Comparison of ENCODE assay signal across 17 cellular contexts in genomic region chr20:57451356-57451755, GRCh38.
DNase-seq lines count a peak whose midpoint lies in the region; ATAC-seq and TF ChIP-seq lines count a peak whose summit lies in the region.
"Had no signal": no experiment of that assay in that cellular context is flagged by ENCODE, and none has a peak within 500 bp of the region (broad histone marks: within the 10 kb centered on the region; RNA-seq: fewer than 3 reads in every experiment).

No MANE protein-coding gene starts in this region.

- H3K9me3 ChIP-seq in BLaER1: no peaks in the 10 kb centered on the region
- H3K9me3 ChIP-seq: SJSA1, vagina had no signal

- peak; percentile 53 for DNase-seq in H7
- no peak for DNase-seq in natural killer cell
- DNase-seq in central memory CD4-positive, alpha-beta T cell: no peak
- no peak for DNase-seq in stimulated activated effector memory CD8-positive, alpha-beta T cell treated with anti-CD3 and anti-CD28 coated beads, Interleukin-12 subunit alpha, Interleukin-12 subunit beta, amount 100 ng/mL, for 72 hours (ENCODE audit: low spot score in 2 of 2)
- no peak for DNase-seq in ecto neural progenitor cell (ENCODE audit: low spot score)
- DNase-seq in head of caudate nucleus: no peak
- DNase-seq: activated CD4-positive, alpha-beta T cell treated with anti-CD3 and anti-CD28 coated beads, Interleukin-2, amount 50 U/mL, for 48 hours; NCI-H1694; stimulated activated naive CD4-positive, alpha-beta T cell treated with Interleukin-2 at 50 U/mL for 16 hours had no signal

- no peaks in the 10 kb centered on the region for H3K36me3 Mint-ChIP-seq in activated T-helper 17 cell treated with anti-CD3 and anti-CD28 coated beads, Interleukin-2, amount 50 U/mL, for 72 hours (ENCODE audit: low read depth)
- H3K36me3 Mint-ChIP-seq in natural killer cell: no peaks in the 10 kb centered on the region
- H3K36me3 Mint-ChIP-seq in stimulated activated effector memory CD8-positive, alpha-beta T cell treated with anti-CD3 and anti-CD28 coated beads, Interleukin-12 subunit alpha, Interleukin-12 subunit beta, amount 100 ng/mL, for 72 hours: no peaks in the 10 kb centered on the region
- H3K36me3 Mint-ChIP-seq: mesothelial cell of epicardium had no signal

- H3K36me3 ChIP-seq in BLaER1: no peaks in the 10 kb centered on the region
- H3K36me3 ChIP-seq in H7 (replicated peaks; ENCODE audit: control insufficient read depth, insufficient read depth, low read length): no peaks in the 10 kb centered on the region
- H3K36me3 ChIP-seq: ascending aorta, SJSA1, vagina had no signal

- peak overlapping the region; percentile 64 for H3K9ac ChIP-seq in BLaER1

- no peaks in the 10 kb centered on the region for H3K9me3 Mint-ChIP-seq in activated T-helper 17 cell treated with anti-CD3 and anti-CD28 coated beads, Interleukin-2, amount 50 U/mL, for 72 hours
- no peaks in the 10 kb centered on the region for H3K9me3 Mint-ChIP-seq in natural killer cell
- no peaks in the 10 kb centered on the region for H3K9me3 Mint-ChIP-seq in stimulated activated effector memory CD8-positive, alpha-beta T cell treated with anti-CD3 and anti-CD28 coated beads, Interleukin-12 subunit alpha, Interleukin-12 subunit beta, amount 100 ng/mL, for 72 hours
- H3K9me3 Mint-ChIP-seq: activated T-helper 2 cell treated with anti-CD3 and anti-CD28 coated beads, Interferon-gamma antibody, Interleukin-2, Interleukin-4, amounts not matched to agents 10 μg/mL and 5 μg/mL and 100 μg/mL, durations not matched to agents 14 hours and 24 hours and 36 hours; mesothelial cell of epicardium had no signal

- H3K27ac Mint-ChIP-seq in activated T-helper 17 cell treated with anti-CD3 and anti-CD28 coated beads, Interleukin-2, amount 50 U/mL, for 72 hours: no peak overlapping the region
- peak overlapping the region; percentile 76 to 87 for H3K27ac Mint-ChIP-seq in natural killer cell
- no peak overlapping the region for H3K27ac Mint-ChIP-seq in stimulated activated effector memory CD8-positive, alpha-beta T cell treated with anti-CD3 and anti-CD28 coated beads, Interleukin-12 subunit alpha, Interleukin-12 subunit beta, amount 100 ng/mL, for 72 hours
- H3K27ac Mint-ChIP-seq: mesothelial cell of epicardium had no signal

- H3K4me3 ChIP-seq in BLaER1: no peak overlapping the region
- no peak overlapping the region for H3K4me3 ChIP-seq in H7 (ENCODE audit: insufficient read depth, low read depth, low read length)
- H3K4me3 ChIP-seq: ascending aorta, SJSA1, smooth muscle cell, vagina had no signal

- H4K20me1 ChIP-seq in BLaER1: no peaks in the 10 kb centered on the region

- peak overlapping the region; percentile 20 for H3K4me3 Mint-ChIP-seq in activated T-helper 17 cell treated with anti-CD3 and anti-CD28 coated beads, Interleukin-2, amount 50 U/mL, for 72 hours
- H3K4me3 Mint-ChIP-seq in natural killer cell: peak overlapping the region; percentile 35
- H3K4me3 Mint-ChIP-seq in stimulated activated effector memory CD8-positive, alpha-beta T cell treated with anti-CD3 and anti-CD28 coated beads, Interleukin-12 subunit alpha, Interleukin-12 subunit beta, amount 100 ng/mL, for 72 hours: no peak overlapping the region
- H3K4me3 Mint-ChIP-seq: mesothelial cell of epicardium had no signal

- no peak for TF ChIP-seq CTCF in natural killer cell (IDR thresholded peaks at IDR 0.05)

- H3K27me3 Mint-ChIP-seq in activated T-helper 17 cell treated with anti-CD3 and anti-CD28 coated beads, Interleukin-2, amount 50 U/mL, for 72 hours: no peaks in the 10 kb centered on the region
- no peaks in the 10 kb centered on the region for H3K27me3 Mint-ChIP-seq in natural killer cell (ENCODE audit: low read depth in 2 of 2)

- H3K27ac ChIP-seq in BLaER1: peak overlapping the region; percentile 88
- H3K27ac ChIP-seq: SJSA1, vagina had no signal

- intact Hi-C loops in natural killer cell (cut with micrococcal nuclease): loop anchor here (2.0 kb wide), 1 partner anchor 17 kb away; no protein-coding TSS in a partner anchor
- intact Hi-C loops in head of caudate nucleus (cut with DNase I): no loop called here

- H3K4me1 Mint-ChIP-seq in activated T-helper 17 cell treated with anti-CD3 and anti-CD28 coated beads, Interleukin-2, amount 50 U/mL, for 72 hours: peaks cover 15% of the 10 kb centered on the region
- peaks cover 46 to 47% of the 10 kb centered on the region in 2 donors for H3K4me1 Mint-ChIP-seq in natural killer cell
- H3K4me1 Mint-ChIP-seq in stimulated activated effector memory CD8-positive, alpha-beta T cell treated with anti-CD3 and anti-CD28 coated beads, Interleukin-12 subunit alpha, Interleukin-12 subunit beta, amount 100 ng/mL, for 72 hours: peaks cover 39% of the 10 kb centered on the region

- H3K27me3 ChIP-seq in BLaER1: no peaks in the 10 kb centered on the region
- no peaks in the 10 kb centered on the region for H3K27me3 ChIP-seq in H7 (ENCODE audit: control insufficient read depth, insufficient read depth, low read length)
- H3K27me3 ChIP-seq: ascending aorta, SJSA1, vagina had no signal

- peaks cover 68% of the 10 kb centered on the region for H3K4me1 ChIP-seq in BLaER1
- H3K4me1 ChIP-seq: vagina had no signal

- H3K4me2 ChIP-seq in BLaER1: peak overlapping the region; percentile 84

- ATAC-seq in activated T-helper 17 cell treated with anti-CD3 and anti-CD28 coated beads, Interleukin-2, amount 50 U/mL, for 72 hours (replicated peaks): no peak
- ATAC-seq in natural killer cell: no peak
- no peak for ATAC-seq in stimulated activated effector memory CD8-positive, alpha-beta T cell treated with anti-CD3 and anti-CD28 coated beads, Interleukin-12 subunit alpha, Interleukin-12 subunit beta, amount 100 ng/mL, for 72 hours

Comparison
In these comparisons a context has a peak if more than half of its experiments do, and no peak if none do; other contexts are left out.
1. H3K27ac Mint-ChIP-seq: peak in natural killer cell (2 of 2); none in activated T-helper 17 cell treated with anti-CD3 and anti-CD28 coated beads, Interleukin-2, amount 50 U/mL, for 72 hours (single experiment) and stimulated activated effector memory CD8-positive, alpha-beta T cell treated with anti-CD3 and anti-CD28 coated beads, Interleukin-12 subunit alpha, Interleukin-12 subunit beta, amount 100 ng/mL, for 72 hours (single experiment).